ENCODE assay signal across 18 cellular contexts in genomic region chr16:4702466-4702808, GRCh38. TPM values are rescaled to one million over a fixed set of nuclear protein-coding genes. Genes with fewer than 3 reads are reported as not detected.
DNase-seq lines count a peak whose midpoint lies in the region; ATAC-seq, FAIRE-seq and TF ChIP-seq lines count a peak whose summit lies in the region.
"Had no signal": no experiment of that assay in that cellular context is flagged by ENCODE, and none has a peak within 500 bp of the region (broad histone marks: within the 10 kb centered on the region; RNA-seq: fewer than 3 reads in every experiment).

No MANE protein-coding gene starts in this region.

- TF ChIP-seq CTCF in GM12878 (IDR thresholded peaks at IDR 0.05 in 2 of 3, conservative IDR thresholded peaks at IDR 0.05 in 1 of 3; ENCODE audit: control insufficient read depth in 2 of 3, extremely low read depth in 1 of 3, insufficient read depth in 1 of 3, low read depth in 3 of 3, low read length in 3 of 3) (no peak), neural progenitor cell (IDR thresholded peaks at IDR 0.05) (no peak), WTC11 (IDR thresholded peaks at IDR 0.05) (no peak), OCI-LY7 (conservative IDR thresholded peaks at IDR 0.05; ENCODE audit: low read length) (no peak)

- H3K4me3 Mint-ChIP-seq in neural progenitor cell (peak overlapping the region; percentile 41), WTC11 (no peak overlapping the region)

- H3K4me2 ChIP-seq in GM12878 (ENCODE audit: control insufficient read depth, insufficient read depth) (no peak overlapping the region), neural progenitor cell (no peak overlapping the region), OCI-LY7 (ENCODE audit: low read length) (no peak overlapping the region)
- H3K4me2 ChIP-seq: KMS-11, SK-N-SH had no signal

- SMC1A ChIA-PET in GM12878 (lab: Charles Lee; ENCODE audit: uncharacterized antibody, unreplicated experiment), result no interaction called here

- H3K27me3 ChIP-seq in GM12878 (replicated peaks in 1 of 2; ENCODE audit: control insufficient read depth in 2 of 2, insufficient read depth in 2 of 2, low read length in 1 of 2) (no peaks in the 10 kb centered on the region), neural progenitor cell (no peaks in the 10 kb centered on the region)

- H3K27me3 Mint-ChIP-seq in neural progenitor cell (ENCODE audit: insufficient read depth, low read depth), result no peaks in the 10 kb centered on the region
- H3K27me3 Mint-ChIP-seq in WTC11 (ENCODE audit: low read depth), result no peaks in the 10 kb centered on the region

- DNase-seq in GM18507 (ENCODE audit: extremely low spot score, insufficient read length, low read depth) (no peak), GM12878 (ENCODE audit: low read depth, low spot score) (no peak), left colon (peak in 1 of 2 donors; percentile 36), neural progenitor cell (ENCODE audit: low spot score) (no peak), WTC11 (ENCODE audit: low spot score) (no peak), OCI-LY7 (ENCODE audit: low spot score) (no peak)
- no peak for DNase-seq in stimulated activated CD4-positive, alpha-beta T cell treated with anti-CD3 and anti-CD28 coated beads, Interleukin-4, amount 100 ng/mL, for 1 hour
- DNase-seq: DMS153; NCI-H1092; NCI-H226; NCI-H526 treated with DMSO at 0.1 percent for 48 hours; NK-92 treated with Interleukin-12 subunit alpha and Interleukin-12 subunit beta, amount 100 ng/mL, for 24 hours; PC-3; Right ventricle myocardium superior; SK-N-SH had no signal

- ATAC-seq in GM12878 (no peak; the same call in 1 of the 3 replicates), left colon (peak; percentile 45), GM21737 (IDR thresholded peaks at IDR 0.05; ENCODE audit: unreplicated experiment) (no peak), WTC11 (no peak)
- ATAC-seq: HCT116, PC-3 had no signal

- H3K9me3 ChIP-seq in GM12878 (replicated peaks; ENCODE audit: control insufficient read depth, insufficient read depth, low read length), result no peaks in the 10 kb centered on the region
- no peaks in the 10 kb centered on the region for H3K9me3 ChIP-seq in neural progenitor cell (ENCODE audit: low read depth)
- H3K9me3 ChIP-seq in OCI-LY7 (ENCODE audit: low read length), result no peaks in the 10 kb centered on the region
- H3K9me3 ChIP-seq: SK-N-SH had no signal

- H3K36me3 Mint-ChIP-seq in neural progenitor cell (peaks cover 17% of the 10 kb centered on the region), WTC11 (peaks cover 34% of the 10 kb centered on the region)

- no peak for TF ChIP-seq POLR2A in GM12878 (IDR thresholded peaks at IDR 0.05; ENCODE audit: low read depth, low read length)

- WGBS in GM12878 (ENCODE audit: insufficient coverage, insufficient replicate concordance, low lambda C conversion rate, missing lambda C conversion rate), result 77% methylated on average over 7 of the region's 7 CpGs

- H3K4me1 Mint-ChIP-seq in neural progenitor cell (no peaks in the 10 kb centered on the region), WTC11 (no peaks in the 10 kb centered on the region)

- no peaks in the 10 kb centered on the region for H3F3A ChIP-seq in neural progenitor cell (ENCODE audit: low read depth)

- H3K9ac ChIP-seq in GM12878 (ENCODE audit: control insufficient read depth, insufficient read depth, low read length) (no peak overlapping the region), neural progenitor cell (no peak overlapping the region)
- H3K9ac ChIP-seq: KMS-11, SK-N-SH had no signal

- intact Hi-C loops in GM12878 (cut with micrococcal nuclease; ENCODE audit: unreplicated experiment) (no loop called here), left colon (cut with DNase I, micrococcal nuclease) (no loop called here), OCI-LY7 (cut with micrococcal nuclease; ENCODE audit: unreplicated experiment) (no loop called here)

- H3K4me3 ChIP-seq in GM12878 (no peak overlapping the region), neural progenitor cell (no peak overlapping the region), OCI-LY7 (ENCODE audit: low read depth, low read length, poor library complexity, severe bottlenecking) (no peak overlapping the region)

- FAIRE-seq in GM18507 (lab: Jason Lieb, UNC), result peak; percentile 58
- no peak for FAIRE-seq in GM12878 (lab: Jason Lieb, UNC)

- RAD21 ChIA-PET in GM12878 (lab: Charles Lee; ENCODE audit: unreplicated experiment), result no interaction called here

- no peak for TF ChIP-seq EP300 in GM12878 (IDR thresholded peaks at IDR 0.05; ENCODE audit: borderline replicate concordance in 1 of 2, control insufficient read depth in 1 of 2, low read depth in 2 of 2, low read length in 2 of 2)

- H4K20me1 ChIP-seq in GM12878 (ENCODE audit: control insufficient read depth, insufficient read depth) (no peaks in the 10 kb centered on the region), neural progenitor cell (ENCODE audit: low read depth) (no peaks in the 10 kb centered on the region), OCI-LY7 (ENCODE audit: insufficient read depth, low read length) (no peaks in the 10 kb centered on the region)

- no TSS peak for BruUV-seq in GM12878 (replicated peaks; lab: Mats Ljungman, UMichigan)
- no TSS peak for BruUV-seq in OCI-LY7 (replicated peaks; lab: Mats Ljungman, UMichigan)

- H3K27ac Mint-ChIP-seq in neural progenitor cell, result no peak overlapping the region
- H3K27ac Mint-ChIP-seq in WTC11, result no peak overlapping the region; the same call in 1 of the 2 replicates

- H3K36me3 ChIP-seq in GM12878 (ENCODE audit: control insufficient read depth in 2 of 2, insufficient read depth in 2 of 2, low read length in 1 of 2) (peaks cover 8 to 31% of the 10 kb centered on the region in 2 experiments; a peak in 3 of 4 replicates), neural progenitor cell (peaks cover under 1% of the 10 kb centered on the region), OCI-LY7 (ENCODE audit: insufficient read depth, low read length) (peaks cover 57% of the 10 kb centered on the region; the same call in 1 of the 2 replicates)

- H3K79me2 ChIP-seq in GM12878 (ENCODE audit: control insufficient read depth, insufficient read depth, low read length) (no peaks in the 10 kb centered on the region), neural progenitor cell (ENCODE audit: low read depth) (no peaks in the 10 kb centered on the region), OCI-LY7 (ENCODE audit: insufficient read depth, low read depth, low read length) (no peaks in the 10 kb centered on the region)

- CTCF ChIA-PET in GM12878 (lab: Yijun Ruan, JAX), result no interaction called here
- CTCF ChIA-PET in WTC11 (lab: Charles Lee), result interaction anchor here (1.5 kb wide), 1 partner anchor 20 kb away, joined by 4 read pairs; no protein-coding TSS in a partner anchor
- CTCF ChIA-PET in OCI-LY7 (lab: Charles Lee; ENCODE audit: unreplicated experiment), result no interaction called here

- H3K27ac ChIP-seq in GM12878 (ENCODE audit: control insufficient read depth, insufficient read depth) (no peak overlapping the region), neural progenitor cell (no peak overlapping the region), OCI-LY7 (ENCODE audit: low read depth, low read length, poor library complexity, severe bottlenecking) (no peak overlapping the region)
- H3K27ac ChIP-seq: KMS-11 had no signal

- no peak for TF ChIP-seq RAD21 in GM12878 (IDR thresholded peaks at IDR 0.05; ENCODE audit: insufficient read depth, low read depth, low read length)

- H3K4me1 ChIP-seq in GM12878 (ENCODE audit: control insufficient read depth, insufficient read depth, low read length) (no peaks in the 10 kb centered on the region), neural progenitor cell (no peaks in the 10 kb centered on the region), OCI-LY7 (ENCODE audit: insufficient read depth, low read length, poor library complexity, severe bottlenecking) (no peaks in the 10 kb centered on the region)

- H2AFZ ChIP-seq in GM12878 (ENCODE audit: control insufficient read depth, low read depth, low read length) (no peak overlapping the region), neural progenitor cell (replicated peaks) (no peak overlapping the region), OCI-LY7 (ENCODE audit: low read length) (no peak overlapping the region)

- H3K9me2 ChIP-seq in OCI-LY7 (ENCODE audit: insufficient read depth, low read length), result no peaks in the 10 kb centered on the region
- H3K9me2 ChIP-seq: SK-N-SH had no signal

- in situ Hi-C loops in GM12878 (cut with MboI), result no loop called here

- POLR2A ChIA-PET in GM12878 (lab: Charles Lee), result no interaction called here
- POLR2A ChIA-PET in WTC11 (lab: Charles Lee), result interaction anchor here (1.2 kb wide), 1 partner anchor 9 kb away, joined by 3 read pairs; the partner anchor contains the start of gene NUDT16L1
- POLR2A ChIA-PET in OCI-LY7 (lab: Charles Lee), result interaction anchor here (0.6 kb wide), 1 partner anchor 264 kb away, joined by 3 read pairs; no protein-coding TSS in a partner anchor

- H3K9me3 Mint-ChIP-seq in neural progenitor cell, result no peaks in the 10 kb centered on the region
- no peaks in the 10 kb centered on the region for H3K9me3 Mint-ChIP-seq in WTC11

RNA-seq across cellular contexts. Expression of gene NUDT16L1, which starts 9.1 kb away (rescaled TPM):
- 9.6 and 9.7 TPM in 2 replicates for total RNA-seq in GM12878 (2013; cell fraction: nucleolus; rRNA removed)
- total RNA-seq in GM12878 (2014; rRNA removed) (33.8 and 41.4 TPM in 2 replicates), GM12878 (2014; rRNA removed; fragmentation: Illumina TruSeq; extraction: Trizol) (11.5 and 12.6 TPM in 2 replicates), GM12878 (2021) (35.0 and 35.2 TPM in 2 replicates), left colon (10 to 100 TPM; 43.0 to 43.8 TPM), neural progenitor cell (ENCODE audit: low replicate concordance) (10.9 and 39.3 TPM in 2 replicates), WTC11 (2021) (41.8 to 45.8 TPM (median 42.0 TPM) in 3 replicates), OCI-LY7 (2022) (15.9 and 18.9 TPM in 2 replicates)
- polyA plus RNA-seq in GM12878 (2011; ENCODE audit: low read depth), result 9.6 TPM
- polyA plus RNA-seq in GM12878 (2011; rRNA removed) (12.1 and 22.7 TPM in 2 replicates), GM12878 (2014; fragmentation: Illumina TruSeq; extraction: Trizol) (3.0 and 10.6 TPM in 2 replicates), GM12878 (2014; fragmentation: Nextera tagmentation; extraction: Ambion mirVana) (1 to 10 TPM; 1.4 to 6.4 TPM), GM12878 (2014; rRNA removed) (36.6 and 41.6 TPM in 2 replicates), GM12878 (2016; fragmentation: Nextera tagmentation; extraction: Ambion mirVana) (10 to 100 TPM; 63.7 to 77.7 TPM)
- 32.8 and 53.2 TPM in 2 replicates for polyA plus RNA-seq in GM12878 (2011; cell fraction: cytosol; rRNA removed)
- polyA plus RNA-seq in GM12878 (2011; cell fraction: nucleus; rRNA removed), result 35.5 and 49.8 TPM in 2 replicates
- polyA plus RNA-seq in GM12878 (2012), result 22.2 and 24.6 TPM in 2 replicates
- polyA minus RNA-seq in GM12878 (2011; rRNA and poly(A)+ RNA removed), result 5.6 and 10.0 TPM in 2 replicates
- 3.9 and 5.0 TPM in 2 replicates for polyA minus RNA-seq in GM12878 (2011; cell fraction: cytosol; rRNA and poly(A)+ RNA removed)
- polyA minus RNA-seq in GM12878 (2011; cell fraction: nucleus; rRNA and poly(A)+ RNA removed), result 8.0 and 11.6 TPM in 2 replicates
- 14.9 and 17.8 TPM in 2 replicates for total RNA-seq in OCI-LY7 (2014; rRNA removed; shearing (Covaris generic))

RNA-seq across cellular contexts. Expression of gene ANKS3, which starts 31.6 kb away (rescaled TPM):
- 76.7 and 79.0 TPM in 2 replicates for total RNA-seq in GM12878 (2013; cell fraction: nucleolus; rRNA removed)
- total RNA-seq in GM12878 (2014; rRNA removed) (11.2 and 14.2 TPM in 2 replicates), GM12878 (2014; rRNA removed; fragmentation: Illumina TruSeq; extraction: Trizol) (6.7 and 8.2 TPM in 2 replicates), GM12878 (2021) (12.9 and 13.4 TPM in 2 replicates), left colon (10 to 100 TPM; 13.5 to 21.2 TPM), neural progenitor cell (ENCODE audit: low replicate concordance) (20.6 and 32.7 TPM in 2 replicates), WTC11 (2021) (28.6 to 35.6 TPM (median 31.5 TPM) in 3 replicates), OCI-LY7 (2022) (21.7 and 25.4 TPM in 2 replicates)
- polyA plus RNA-seq in GM12878 (2011; ENCODE audit: low read depth), result 3.7 TPM
- polyA plus RNA-seq in GM12878 (2011; rRNA removed) (7.0 and 9.1 TPM in 2 replicates), GM12878 (2014; fragmentation: Illumina TruSeq; extraction: Trizol) (4.3 and 5.0 TPM in 2 replicates), GM12878 (2014; fragmentation: Nextera tagmentation; extraction: Ambion mirVana) (under 1 TPM; 0.29 to 0.52 TPM), GM12878 (2014; rRNA removed) (12.2 and 15.4 TPM in 2 replicates), GM12878 (2016; fragmentation: Nextera tagmentation; extraction: Ambion mirVana) (1 to 10 TPM; 7.7 to 8.8 TPM)
- polyA plus RNA-seq in GM12878 (2011; cell fraction: cytosol; rRNA removed), result 5.9 and 10.5 TPM in 2 replicates
- 41.4 and 52.5 TPM in 2 replicates for polyA plus RNA-seq in GM12878 (2011; cell fraction: nucleus; rRNA removed)
- polyA plus RNA-seq in GM12878 (2012), result 7.3 and 7.7 TPM in 2 replicates
- polyA minus RNA-seq in GM12878 (2011; rRNA and poly(A)+ RNA removed), result 16.3 and 18.0 TPM in 2 replicates
- polyA minus RNA-seq in GM12878 (2011; cell fraction: cytosol; rRNA and poly(A)+ RNA removed), result 4.5 and 9.0 TPM in 2 replicates
- 10.6 and 23.4 TPM in 2 replicates for polyA minus RNA-seq in GM12878 (2011; cell fraction: nucleus; rRNA and poly(A)+ RNA removed)
- 17.6 and 19.5 TPM in 2 replicates for total RNA-seq in OCI-LY7 (2014; rRNA removed; shearing (Covaris generic))

RNA-seq across cellular contexts. Expression of gene DNAAF8, which starts 31.9 kb away (rescaled TPM):
- not detected in 2 replicates for total RNA-seq in GM12878 (2013; cell fraction: nucleolus; rRNA removed)
- 0.22 and 0.56 TPM in 2 replicates for total RNA-seq in GM12878 (2014; rRNA removed)
- 0.09 and 0.22 TPM in 2 replicates for total RNA-seq in GM12878 (2014; rRNA removed; fragmentation: Illumina TruSeq; extraction: Trizol)
- 0.21 and 0.36 TPM in 2 replicates for total RNA-seq in GM12878 (2021)
- 0.39 TPM for polyA plus RNA-seq in GM12878 (2011; ENCODE audit: low read depth)
- 0.03 and 0.22 TPM in 2 replicates for polyA plus RNA-seq in GM12878 (2011; rRNA removed)
- 0.24 and 0.30 TPM in 2 replicates for polyA plus RNA-seq in GM12878 (2011; cell fraction: cytosol; rRNA removed)
- polyA plus RNA-seq in GM12878 (2011; cell fraction: nucleus; rRNA removed), result 0.31 and 0.37 TPM in 2 replicates
- polyA plus RNA-seq in GM12878 (2012), result 0.31 and 0.51 TPM in 2 replicates
- polyA plus RNA-seq in GM12878 (2014; fragmentation: Illumina TruSeq; extraction: Trizol), result 0.01 TPM in 1 of 2 replicates, not detected in the other
- not detected for polyA plus RNA-seq in GM12878 (2014; fragmentation: Nextera tagmentation; extraction: Ambion mirVana)
- polyA plus RNA-seq in GM12878 (2014; rRNA removed), result 0.13 and 0.16 TPM in 2 replicates
- polyA plus RNA-seq in GM12878 (2016; fragmentation: Nextera tagmentation; extraction: Ambion mirVana), result under 1 TPM; 0.21 to 0.78 TPM
- polyA minus RNA-seq in GM12878 (2011; rRNA and poly(A)+ RNA removed), result 0.07 and 0.57 TPM in 2 replicates
- polyA minus RNA-seq in GM12878 (2011; cell fraction: cytosol; rRNA and poly(A)+ RNA removed), result not detected in 2 replicates
- polyA minus RNA-seq in GM12878 (2011; cell fraction: nucleus; rRNA and poly(A)+ RNA removed), result not detected in 2 replicates
- total RNA-seq in left colon, result under 1 TPM; 0.49 to 0.67 TPM
- total RNA-seq in neural progenitor cell (ENCODE audit: low replicate concordance), result not detected in 2 replicates
- total RNA-seq in WTC11 (2021), result 0.09 to 0.41 TPM (median 0.14 TPM) in 3 replicates
- total RNA-seq in OCI-LY7 (2014; rRNA removed; shearing (Covaris generic)), result 0.36 and 0.38 TPM in 2 replicates
- total RNA-seq in OCI-LY7 (2022), result 1.1 TPM in 1 of 2 replicates, not detected in the other
